In the genomic region with DNA sequence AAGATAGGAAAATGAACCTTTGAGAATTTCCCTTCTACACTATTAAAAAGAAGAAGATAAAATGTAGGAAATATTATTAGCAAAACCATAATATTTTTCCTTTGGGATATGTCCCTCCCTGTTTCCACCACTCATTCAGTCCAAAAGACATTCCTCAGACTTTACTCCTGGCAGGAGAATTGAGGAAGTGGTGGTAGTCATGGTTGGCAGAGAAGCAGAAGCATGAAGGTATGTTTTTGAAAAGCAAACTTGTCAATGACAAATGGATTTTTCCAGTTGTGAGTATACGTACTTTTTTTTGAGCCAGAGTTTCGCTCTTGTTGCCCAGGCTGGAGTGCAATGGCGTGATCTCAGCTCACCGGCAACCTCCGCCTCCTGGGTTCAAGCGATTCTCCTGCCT, we compare ENCODE assay signal across 17 cellular contexts. TPM values are rescaled to one million over a fixed set of nuclear protein-coding genes. Genes with fewer than 3 reads are reported as not detected.
DNase-seq lines count a peak whose midpoint lies in the region; ATAC-seq, FAIRE-seq and TF ChIP-seq lines count a peak whose summit lies in the region.
"Had no signal": no experiment of that assay in that cellular context is flagged by ENCODE, and none has a peak within 500 bp of the region (broad histone marks: within the 10 kb centered on the region; RNA-seq: fewer than 3 reads in every experiment).

No MANE protein-coding gene starts in this region.

- no peaks in the 10 kb centered on the region for H3K27me3 ChIP-seq in keratinocyte (ENCODE audit: control insufficient read depth, extremely low read depth, insufficient read depth, low read length)
- H3K27me3 ChIP-seq in stomach = no peaks in the 10 kb centered on the region
- H3K27me3 ChIP-seq: suprapubic skin had no signal

- H2AFZ ChIP-seq in keratinocyte (ENCODE audit: control insufficient read depth, low read length) = no peak overlapping the region
- H2AFZ ChIP-seq: PC-9 had no signal

- no peaks in the 10 kb centered on the region for H3K36me3 ChIP-seq in keratinocyte (ENCODE audit: control insufficient read depth in 2 of 2, extremely low read depth in 1 of 2, insufficient read depth in 2 of 2, low read length in 2 of 2)
- no peaks in the 10 kb centered on the region for H3K36me3 ChIP-seq in stomach
- H3K36me3 ChIP-seq: suprapubic skin had no signal

- H3K9me3 ChIP-seq in keratinocyte (ENCODE audit: control insufficient read depth, low read depth, low read length) = no peaks in the 10 kb centered on the region
- H3K9me3 ChIP-seq in stomach = no peaks in the 10 kb centered on the region
- H3K9me3 ChIP-seq: suprapubic skin had no signal

- no peak for TF ChIP-seq EP300 in stomach (IDR thresholded peaks at IDR 0.05)

- H3K4me2 ChIP-seq in keratinocyte (ENCODE audit: control insufficient read depth, extremely low read depth, insufficient read depth, low read depth, low read length) = peak overlapping the region; percentile 4
- H3K4me2 ChIP-seq: PC-9 had no signal

- peak; percentile 49 for FAIRE-seq in keratinocyte (lab: Jason Lieb, UNC)

- H3K4me3 ChIP-seq in astrocyte of the spinal cord (ENCODE audit: low read depth, low read length) (no peak overlapping the region), keratinocyte (ENCODE audit: control insufficient read depth in 2 of 3, extremely low read depth in 1 of 3, insufficient read depth in 2 of 3, low read depth in 1 of 3, low read length in 3 of 3) (no peak overlapping the region), stomach (no peak overlapping the region)
- H3K4me3 ChIP-seq: PC-9, suprapubic skin had no signal

- H4K20me1 ChIP-seq in keratinocyte (ENCODE audit: control insufficient read depth, extremely low read depth, insufficient read depth, low read length) = no peaks in the 10 kb centered on the region

- in situ Hi-C loops in astrocyte of the spinal cord (cut with HindIII; ENCODE audit: low sequenced_read_pairs) = no loop called here

- peak overlapping the region; percentile 15 for H3K9ac ChIP-seq in keratinocyte (ENCODE audit: control insufficient read depth, extremely low read depth, insufficient read depth, low read length)

- H3K27ac ChIP-seq in keratinocyte (ENCODE audit: control insufficient read depth, insufficient read depth, low read length) = peak overlapping the region; percentile 40
- H3K27ac ChIP-seq in stomach = peak overlapping the region in 1 of 5 donors; percentile 31
- H3K27ac ChIP-seq: 22Rv1, PC-9, suprapubic skin had no signal

- TF ChIP-seq CTCF in astrocyte of the spinal cord (IDR thresholded peaks at IDR 0.05; ENCODE audit: low read depth, low read length) = no peak
- no peak for TF ChIP-seq CTCF in keratinocyte (optimal IDR thresholded peaks at IDR 0.05 in 1 of 3, IDR thresholded peaks at IDR 0.05 in 1 of 3, conservative IDR thresholded peaks at IDR 0.05 in 1 of 3; ENCODE audit: extremely low read depth in 1 of 3, insufficient read depth in 2 of 3, low read length in 3 of 3)
- no peak for TF ChIP-seq CTCF in stomach (IDR thresholded peaks at IDR 0.05)

- intact Hi-C loops in stomach (cut with DNase I; ENCODE audit: low total_unique reads) = no loop called here

- 73 to 82% (median 77%) methylated on average over 6 of the region's 6 CpGs for WGBS in stomach, 5 donors

- no peak for TF ChIP-seq POLR2A in stomach (IDR thresholded peaks at IDR 0.05)

- H3K79me2 ChIP-seq in keratinocyte (ENCODE audit: control insufficient read depth, insufficient read depth, low read length) = peaks cover 77% of the 10 kb centered on the region

- DNase-seq in SIG-M5 treated with dmso at 0.1 percent for 504 hours (lab: John Stamatoyannopoulos, UW; ENCODE audit: unreplicated experiment) = peak; percentile 16
- DNase-seq in SIG-M5 (lab: John Stamatoyannopoulos, UW) = no peak
- peak; percentile 37 for DNase-seq in astrocyte of the spinal cord (ENCODE audit: low read depth, low spot score)
- no peak for DNase-seq in keratinocyte (ENCODE audit: low read depth, low spot score)
- DNase-seq in SKM-1 treated with dmso at 0.1 percent for 144 hours (lab: John Stamatoyannopoulos, UW; ENCODE audit: unreplicated experiment) = no peak
- no peak for DNase-seq in stomach
- DNase-seq in 8988T = no peak
- DNase-seq: activated CD4-positive, alpha-beta memory T cell treated with anti-CD3 and anti-CD28 coated beads for 36 hours; activated effector memory CD4-positive, alpha-beta T cell treated with anti-CD3 and anti-CD28 coated beads, Interleukin-2, amount 50 U/mL, for 16 hours; central memory CD4-positive, alpha-beta T cell; hypothalamus; NCI-H1436; NCI-H510A treated with DMSO at 0.1 percent for 48 hours; PC-9 had no signal

- H3K9me1 ChIP-seq in keratinocyte (ENCODE audit: control insufficient read depth, extremely low read depth, insufficient read depth, low read length) = no peaks in the 10 kb centered on the region

- H3K4me1 ChIP-seq in keratinocyte (ENCODE audit: control insufficient read depth, extremely low read depth, insufficient read depth, low read length) (peaks cover 4% of the 10 kb centered on the region), stomach (peaks cover 0 to 59% (median 28%) of the 10 kb centered on the region in 4 donors)

- dilution Hi-C loops in keratinocyte (cut with MboI; ENCODE audit: extremely low pct_ligation_motif_present, low sequenced_read_pairs) = no loop called here

- ATAC-seq in HG03469 (IDR thresholded peaks at IDR 0.05; ENCODE audit: unreplicated experiment) = no peak

RNA-seq across cellular contexts. Expression of gene STAG2, which starts 13.7 kb away (rescaled TPM):
- polyA plus RNA-seq in keratinocyte (24.9 to 42.9 TPM (median 26.5 TPM) in 3 replicates), stomach (10 to 100 TPM; 11.1 to 21.5 (median 16.8) TPM)
- 119 TPM for polyA plus RNA-seq in keratinocyte (2011; ENCODE audit: low read depth)
- polyA plus RNA-seq in keratinocyte (2011; cell fraction: cytosol; rRNA removed) = 16.5 and 32.0 TPM in 2 replicates
- polyA plus RNA-seq in keratinocyte (2011; cell fraction: nucleus; rRNA removed) = 24.0 and 31.4 TPM in 2 replicates
- polyA plus RNA-seq in keratinocyte (2012; ENCODE audit: low replicate concordance) = 27.2 and 30.7 TPM in 2 replicates
- polyA minus RNA-seq in keratinocyte = 10.9 to 79.2 TPM (median 34.2 TPM) in 3 replicates
- polyA minus RNA-seq in keratinocyte (2011; cell fraction: cytosol; rRNA and poly(A)+ RNA removed) = 34.5 TPM
- polyA minus RNA-seq in keratinocyte (2011; cell fraction: nucleus; rRNA and poly(A)+ RNA removed) = 32.3 and 76.1 TPM in 2 replicates
- total RNA-seq in stomach = 100 to 1,000 TPM in 1 of 5 donors, 10 to 100 TPM in 4; 11.6 to 175 (median 32.6) TPM

Comparison
In these comparisons a context has a peak if more than half of its experiments do, and no peak if none do; other contexts are left out.
1. DNase-seq: peak in SIG-M5 treated with dmso at 0.1 percent for 504 hours (single experiment) and astrocyte of the spinal cord (single experiment); none in SIG-M5 (single experiment), keratinocyte (single experiment), SKM-1 treated with dmso at 0.1 percent for 144 hours (single experiment), stomach (single experiment) and 8988T (single experiment).